Comparison of ENCODE assay signal across 18 cellular contexts in the genomic region with DNA sequence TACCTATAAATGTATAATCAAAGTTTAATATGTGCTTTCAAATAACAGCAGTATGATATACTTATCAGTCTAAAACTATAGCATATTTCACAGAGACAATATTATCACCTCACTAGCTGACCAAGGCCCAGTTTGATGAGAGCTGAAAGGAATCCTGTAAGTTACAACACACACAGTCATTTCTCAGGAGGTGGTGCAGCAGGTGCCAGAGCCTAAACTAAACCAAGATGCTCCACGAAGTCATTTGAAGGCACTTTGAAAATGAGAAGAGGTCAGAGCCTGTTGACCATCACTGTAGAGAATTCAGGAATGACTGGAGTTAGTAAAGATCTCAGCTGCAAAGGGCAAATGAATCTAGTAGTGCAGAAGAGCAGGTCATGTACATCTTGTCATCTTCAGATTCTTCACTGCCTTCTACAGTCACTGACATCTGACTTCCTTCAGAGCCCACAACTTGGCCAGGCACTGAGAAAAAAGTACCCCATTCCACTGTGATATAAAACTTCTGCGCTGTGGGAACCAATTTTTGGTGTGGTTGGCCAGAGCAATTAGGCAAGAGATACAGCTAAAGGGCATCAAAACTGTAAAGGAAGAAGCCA. TPM values are rescaled to one million over a fixed set of nuclear protein-coding genes. Genes with fewer than 3 reads are reported as not detected.
DNase-seq lines count a peak whose midpoint lies in the region; ATAC-seq, FAIRE-seq and TF ChIP-seq lines count a peak whose summit lies in the region.
"Had no signal": no experiment of that assay in that cellular context is flagged by ENCODE, and none has a peak within 500 bp of the region (broad histone marks: within the 10 kb centered on the region; RNA-seq: fewer than 3 reads in every experiment).

No MANE protein-coding gene starts in this region.

- H3K27me3 ChIP-seq in subcutaneous abdominal adipose tissue (ENCODE audit: control insufficient read depth in 5 of 5, insufficient read depth in 4 of 5, low read length in 5 of 5) (no peaks in the 10 kb centered on the region), left ventricle myocardium inferior (ENCODE audit: low read depth) (no peaks in the 10 kb centered on the region)
- H3K27me3 ChIP-seq: SJCRH30 had no signal

- TF ChIP-seq CTCF in VCaP (conservative IDR thresholded peaks at IDR 0.05) (no peak), D721Med (IDR thresholded peaks at IDR 0.05; ENCODE audit: insufficient read depth, missing control alignments) (no peak), left ventricle myocardium inferior (IDR thresholded peaks at IDR 0.05; ENCODE audit: borderline replicate concordance) (no peak)

- intact Hi-C loops in left ventricle myocardium inferior (cut with micrococcal nuclease): no loop called here

- H3K36me3 ChIP-seq in subcutaneous abdominal adipose tissue (ENCODE audit: control insufficient read depth in 5 of 5, insufficient read depth in 5 of 5, low read length in 5 of 5) (peaks cover 2 to 26% (median 21%) of the 10 kb centered on the region in 5 donors), left ventricle myocardium inferior (peaks cover 48% of the 10 kb centered on the region)

- no peak for DNase-seq in D721Med (ENCODE audit: insufficient read length, low spot score)
- DNase-seq in left ventricle myocardium inferior: no peak
- DNase-seq in activated CD8-positive, alpha-beta memory T cell treated with anti-CD3 and anti-CD28 coated beads, Interleukin-2, amount 50 U/mL, for 48 hours: no peak
- DNase-seq: COR-L47, GM23248, HCEC 1CT, NCI-H1436 treated with DMSO at 0.1 percent for 48 hours, NCI-H2029 treated with DMSO at 0.1 percent for 48 hours, NCI-H510A, NCI-H82, PC-9, SJCRH30 had no signal

- H3K27ac ChIP-seq in VCaP (peak overlapping the region; percentile 62), subcutaneous abdominal adipose tissue (ENCODE audit: low read depth, low read length) (peak overlapping the region; percentile 50), left ventricle myocardium inferior (replicated peaks) (no peak overlapping the region)
- H3K27ac ChIP-seq: GM23248, PC-9, SJCRH30 had no signal

- FAIRE-seq in D721Med (lab: Jason Lieb, UNC): no peak
- FAIRE-seq: K562 had no signal

- peak overlapping the region in 1 of 5 donors; percentile 26 for H3K9ac ChIP-seq in subcutaneous abdominal adipose tissue (ENCODE audit: low read length in 5 of 5)
- H3K9ac ChIP-seq: GM23248 had no signal

- H3K9me3 ChIP-seq in subcutaneous abdominal adipose tissue (ENCODE audit: control insufficient read depth in 5 of 5, low read length in 5 of 5) (no peaks in the 10 kb centered on the region), left ventricle myocardium inferior (replicated peaks) (peaks cover 12% of the 10 kb centered on the region)
- H3K9me3 ChIP-seq: SJCRH30 had no signal

- H3K4me1 ChIP-seq in subcutaneous abdominal adipose tissue (ENCODE audit: control insufficient read depth in 5 of 5, insufficient read depth in 5 of 5, low read length in 5 of 5) (peaks cover 1 to 43% (median 35%) of the 10 kb centered on the region in 5 donors), left ventricle myocardium inferior (peaks cover 78% of the 10 kb centered on the region)
- H3K4me1 ChIP-seq: SJCRH30 had no signal

- ATAC-seq in GM19023 (IDR thresholded peaks at IDR 0.05; ENCODE audit: unreplicated experiment) (peak; percentile 45), HG02870 (IDR thresholded peaks at IDR 0.05; ENCODE audit: unreplicated experiment) (peak; percentile 54), GM18909 (IDR thresholded peaks at IDR 0.05; ENCODE audit: poor library complexity, unreplicated experiment) (no peak)
- ATAC-seq: K562 had no signal

- peak overlapping the region in 1 of 5 donors; percentile 0 for H3K4me3 ChIP-seq in subcutaneous abdominal adipose tissue (ENCODE audit: low read depth in 1 of 5, low read length in 5 of 5)
- no peak overlapping the region for H3K4me3 ChIP-seq in left ventricle myocardium inferior
- H3K4me3 ChIP-seq: GM23248, K562, PC-9, SJCRH30 had no signal

RNA-seq across cellular contexts. Expression of gene GBE1, which starts 7.9 kb away (rescaled TPM):
- 73.1 TPM for total RNA-seq in left ventricle myocardium inferior
